In genomic region chr22:27866136-27867091, GRCh38 we compare ENCODE assay signal across 1 cellular context.
TF ChIP-seq lines count a peak whose summit lies in the region.

No MANE protein-coding gene starts in this region.

TF ChIP-seq in HepG2, 621 proteins besides CTCF, POLR2A, EP300 and RAD21 (continued from another document):
- TF ChIP-seq FOXP4 (CRISPR knock-in tag; IDR thresholded peaks at IDR 0.05) (peak; percentile 33; the same call in 1 of the 2 replicates), FOXP1 (IDR thresholded peaks at IDR 0.05) (no peak), FOXP1 (CRISPR knock-in tag; IDR thresholded peaks at IDR 0.05) (peak; percentile 83), RFX1 (IDR thresholded peaks at IDR 0.05) (no peak), ZNF367 (CRISPR knock-in tag; IDR thresholded peaks at IDR 0.05; ENCODE audit: borderline replicate concordance) (no peak), MLXIP (CRISPR knock-in tag; IDR thresholded peaks at IDR 0.05; ENCODE audit: borderline replicate concordance) (no peak), ZNF570 (CRISPR knock-in tag; IDR thresholded peaks at IDR 0.05; ENCODE audit: borderline replicate concordance) (no peak), CREB1 (IDR thresholded peaks at IDR 0.05) (no peak), CREB1 (CRISPR knock-in tag; IDR thresholded peaks at IDR 0.05) (peak; percentile 63), TFDP1 (CRISPR knock-in tag; IDR thresholded peaks at IDR 0.05; ENCODE audit: borderline replicate concordance) (no peak), ZFP41 (CRISPR knock-in tag; IDR thresholded peaks at IDR 0.05; ENCODE audit: borderline replicate concordance) (no peak), ZNF746 (CRISPR knock-in tag; IDR thresholded peaks at IDR 0.05) (no peak), MTA1 (CRISPR knock-in tag; IDR thresholded peaks at IDR 0.05; ENCODE audit: borderline replicate concordance) (no peak), CEBPG (CRISPR knock-in tag; IDR thresholded peaks at IDR 0.05) (peak; percentile 59), FOXA1 (IDR thresholded peaks at IDR 0.05) (no peak), FOXA1 (CRISPR knock-in tag; IDR thresholded peaks at IDR 0.05) (0 out of 2 replicates have a peak, but pooled peaks have one; percentile 43), ZBTB2 (CRISPR knock-in tag; IDR thresholded peaks at IDR 0.05; ENCODE audit: low read depth) (no peak), FOXK1 (CRISPR knock-in tag; IDR thresholded peaks at IDR 0.05; ENCODE audit: borderline replicate concordance, low read depth) (peak; percentile 67; the same call in 1 of the 2 replicates), FOXA3 (CRISPR knock-in tag; IDR thresholded peaks at IDR 0.05) (peak; percentile 68), ZNF530 (CRISPR knock-in tag; IDR thresholded peaks at IDR 0.05; ENCODE audit: low read depth) (no peak), MAFG (CRISPR knock-in tag; IDR thresholded peaks at IDR 0.05) (no peak)
